Comparison of ENCODE assay signal across 23 cellular contexts in the genomic region with DNA sequence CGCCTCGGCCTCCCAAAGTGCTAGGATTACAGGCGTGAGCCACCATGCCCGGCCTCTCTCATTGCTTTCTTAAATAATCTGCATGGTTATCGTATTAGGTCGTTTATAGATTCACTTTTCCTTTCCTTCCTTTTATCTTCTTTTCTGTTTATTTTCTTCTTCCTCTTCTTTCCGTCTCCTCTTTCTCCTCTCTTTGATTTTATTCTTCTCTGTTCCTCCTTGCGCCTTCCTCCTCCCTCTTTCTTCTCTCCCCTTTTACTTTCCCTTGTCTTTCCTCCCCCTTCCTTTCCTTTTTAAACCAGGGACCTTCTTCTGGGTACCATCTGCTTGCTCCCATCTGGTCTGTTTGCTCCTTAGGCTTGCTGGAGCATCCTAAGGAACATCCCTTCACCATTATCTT.
"Had no signal": no experiment of that assay in that cellular context is flagged by ENCODE, and none has a peak within 500 bp of the region (broad histone marks: within the 10 kb centered on the region; RNA-seq: fewer than 3 reads in every experiment).

No MANE protein-coding gene starts in this region.

- FAIRE-seq: endometrium had no signal

- H3K27me3 Mint-ChIP-seq: activated B cell treated with CpG ODN at 0.5 μM for 24 hours; activated CD4-positive, alpha-beta memory T cell treated with anti-CD3 and anti-CD28 coated beads for 36 hours; activated CD4-positive, alpha-beta T cell treated with anti-CD3 and anti-CD28 coated beads for 36 hours; activated CD8-positive, alpha-beta memory T cell treated with anti-CD3 and anti-CD28 coated beads, Interleukin-2, amount 10 ng/mL, durations not matched to agents 7 days and 5 days; brain; naive thymus-derived CD4-positive, alpha-beta T cell had no signal

- H3K27ac ChIP-seq: heart right ventricle, prostate gland, spleen, thyroid gland, upper lobe of right lung had no signal

- H3K9me3 ChIP-seq: heart right ventricle, prostate gland, spleen, thyroid gland, upper lobe of right lung had no signal

- DNase-seq: activated B cell treated with CpG ODN at 0.5 μM for 24 hours; activated CD4-positive, alpha-beta memory T cell treated with anti-CD3 and anti-CD28 coated beads for 36 hours; activated CD4-positive, alpha-beta T cell treated with anti-CD3 and anti-CD28 coated beads for 36 hours; activated CD8-positive, alpha-beta memory T cell treated with anti-CD3 and anti-CD28 coated beads, Interleukin-2, amount 10 ng/mL, durations not matched to agents 7 days and 5 days; activated naive CD4-positive, alpha-beta T cell treated with anti-CD3 and anti-CD28 coated beads for 36 hours; activated T-cell treated with anti-CD3 and anti-CD28 coated beads for 4 hours; anterior cingulate cortex; heart right ventricle; islet precursor cell; left cardiac atrium; mesendoderm; naive thymus-derived CD4-positive, alpha-beta T cell; spleen; stimulated activated CD4-positive, alpha-beta T cell treated with anti-CD3 and anti-CD28 coated beads, Interleukin-4, amount 100 ng/mL, for 1 hour; stimulated activated naive CD8-positive, alpha-beta T cell treated with anti-CD3 and anti-CD28 coated beads, Interleukin-15, Interleukin-2, amounts not matched to agents 100 U/mL and 50 U/mL, for 24 hours; substantia nigra; T-helper 1 cell; T-helper 9 cell; thyroid gland; upper lobe of right lung had no signal

- H3K36me3 ChIP-seq: prostate gland had no signal

- H3K4me3 ChIP-seq: heart right ventricle, prostate gland, spleen, thyroid gland, upper lobe of right lung had no signal

- H3K27me3 ChIP-seq: heart right ventricle, spleen, thyroid gland, upper lobe of right lung had no signal

- H3K4me1 Mint-ChIP-seq: activated B cell treated with CpG ODN at 0.5 μM for 24 hours had no signal

- ATAC-seq: activated CD4-positive, alpha-beta T cell treated with anti-CD3 and anti-CD28 coated beads for 36 hours; activated CD8-positive, alpha-beta memory T cell treated with anti-CD3 and anti-CD28 coated beads, Interleukin-2, amount 10 ng/mL, durations not matched to agents 7 days and 5 days; heart right ventricle; left cardiac atrium; naive thymus-derived CD4-positive, alpha-beta T cell; stimulated activated naive CD8-positive, alpha-beta T cell treated with anti-CD3 and anti-CD28 coated beads, Interleukin-15, Interleukin-2, amounts not matched to agents 100 U/mL and 50 U/mL, for 24 hours; upper lobe of right lung had no signal

- H3K4me1 ChIP-seq: prostate gland, thyroid gland, upper lobe of right lung had no signal

- H3K27ac Mint-ChIP-seq: activated B cell treated with CpG ODN at 0.5 μM for 24 hours; activated CD4-positive, alpha-beta memory T cell treated with anti-CD3 and anti-CD28 coated beads for 36 hours; activated CD4-positive, alpha-beta T cell treated with anti-CD3 and anti-CD28 coated beads for 36 hours; activated CD8-positive, alpha-beta memory T cell treated with anti-CD3 and anti-CD28 coated beads, Interleukin-2, amount 10 ng/mL, durations not matched to agents 7 days and 5 days; activated naive CD4-positive, alpha-beta T cell treated with anti-CD3 and anti-CD28 coated beads for 36 hours had no signal

- H3K4me3 Mint-ChIP-seq: activated B cell treated with CpG ODN at 0.5 μM for 24 hours; activated CD4-positive, alpha-beta memory T cell treated with anti-CD3 and anti-CD28 coated beads for 36 hours; activated CD4-positive, alpha-beta T cell treated with anti-CD3 and anti-CD28 coated beads for 36 hours; activated CD8-positive, alpha-beta memory T cell treated with anti-CD3 and anti-CD28 coated beads, Interleukin-2, amount 10 ng/mL, durations not matched to agents 7 days and 5 days; activated naive CD4-positive, alpha-beta T cell treated with anti-CD3 and anti-CD28 coated beads for 36 hours; brain; naive thymus-derived CD4-positive, alpha-beta T cell had no signal

- H3K9me3 Mint-ChIP-seq: activated B cell treated with CpG ODN at 0.5 μM for 24 hours; activated CD4-positive, alpha-beta memory T cell treated with anti-CD3 and anti-CD28 coated beads for 36 hours; activated naive CD4-positive, alpha-beta T cell treated with anti-CD3 and anti-CD28 coated beads for 36 hours; naive thymus-derived CD4-positive, alpha-beta T cell had no signal
